Comparison of ENCODE assay signal across 15 cellular contexts in genomic region chr3:126031981-126032471, GRCh38. TPM values are rescaled to one million over a fixed set of nuclear protein-coding genes. Genes with fewer than 3 reads are reported as not detected.
DNase-seq lines count a peak whose midpoint lies in the region; ATAC-seq and TF ChIP-seq lines count a peak whose summit lies in the region.
"Had no signal": no experiment of that assay in that cellular context is flagged by ENCODE, and none has a peak within 500 bp of the region (broad histone marks: within the 10 kb centered on the region; RNA-seq: fewer than 3 reads in every experiment).

No MANE protein-coding gene starts in this region.

- H3K27ac Mint-ChIP-seq in CD4-positive, CD25-positive, alpha-beta regulatory T cell: peak overlapping the region in 2 of 3 donors; percentile 59 to 60
- H3K27ac Mint-ChIP-seq in WTC11: no peak overlapping the region
- H3K27ac Mint-ChIP-seq: CD14-positive monocyte, HFFc6 had no signal

- H4K8ac ChIP-seq in neuronal stem cell (ENCODE audit: low read depth, low read length) (no peak overlapping the region), trophoblast cell (ENCODE audit: low read depth, low read length) (no peak overlapping the region)

- no peaks in the 10 kb centered on the region for H3K27me3 ChIP-seq in CD4-positive, CD25-positive, alpha-beta regulatory T cell (ENCODE audit: control insufficient read depth, insufficient read depth, low read length)
- H3K27me3 ChIP-seq in esophagus muscularis mucosa: no peaks in the 10 kb centered on the region
- no peaks in the 10 kb centered on the region for H3K27me3 ChIP-seq in neuronal stem cell (ENCODE audit: control insufficient read depth in 3 of 3, insufficient read depth in 3 of 3, low read depth in 1 of 3, low read length in 3 of 3)
- no peaks in the 10 kb centered on the region for H3K27me3 ChIP-seq in trophoblast cell (ENCODE audit: insufficient read depth, low read length)

- no peak overlapping the region for H2AK5ac ChIP-seq in neuronal stem cell (ENCODE audit: low read depth, low read length)
- no peak overlapping the region for H2AK5ac ChIP-seq in trophoblast cell (ENCODE audit: low read length)

- H3K9me3 ChIP-seq in CD4-positive, CD25-positive, alpha-beta regulatory T cell (ENCODE audit: control insufficient read depth in 2 of 2, low read length in 2 of 2): peaks cover 2 to 16% of the 10 kb centered on the region in 2 experiments
- H3K9me3 ChIP-seq in esophagus muscularis mucosa (peaks cover 0 to 8% (median 5%) of the 10 kb centered on the region in 4 donors), neuronal stem cell (replicated peaks in 1 of 2; ENCODE audit: control insufficient read depth in 2 of 2, insufficient read depth in 1 of 2, low read depth in 1 of 2, low read length in 2 of 2) (peaks cover 7 to 25% of the 10 kb centered on the region in 2 donors), trophoblast cell (ENCODE audit: insufficient read depth, low read depth, low read length) (peaks cover 9% of the 10 kb centered on the region)

- no peaks in the 10 kb centered on the region for H3K27me3 Mint-ChIP-seq in CD4-positive, CD25-positive, alpha-beta regulatory T cell
- peaks cover 30% of the 10 kb centered on the region for H3K27me3 Mint-ChIP-seq in WTC11 (ENCODE audit: low read depth)
- no peaks in the 10 kb centered on the region for H3K27me3 Mint-ChIP-seq in activated T-cell treated with anti-CD3 and anti-CD28 coated beads, Interleukin-2, amount 50 U/mL, for 4 hours (ENCODE audit: low read depth)

- H3K18ac ChIP-seq in neuronal stem cell (ENCODE audit: low read length) (peak overlapping the region; percentile 21), trophoblast cell (ENCODE audit: low read length) (no peak overlapping the region)

- no peak overlapping the region for H3K4me2 ChIP-seq in neuronal stem cell (ENCODE audit: insufficient read depth, low read length, poor library complexity, severe bottlenecking)
- H3K4me2 ChIP-seq in trophoblast cell (ENCODE audit: low read length): no peak overlapping the region

- H4K91ac ChIP-seq in neuronal stem cell (ENCODE audit: low read depth, low read length, poor library complexity): no peak overlapping the region
- H4K91ac ChIP-seq in trophoblast cell (ENCODE audit: low read depth, low read length): no peak overlapping the region

- no peak overlapping the region for H2BK5ac ChIP-seq in neuronal stem cell (ENCODE audit: low read length)
- H2BK5ac ChIP-seq in trophoblast cell (ENCODE audit: low read depth, low read length, poor library complexity): no peak overlapping the region

- H3K9ac ChIP-seq in neuronal stem cell (ENCODE audit: low read depth, low read length, poor library complexity): peak overlapping the region; percentile 73
- H3K9ac ChIP-seq in trophoblast cell (ENCODE audit: low read length): no peak overlapping the region

- H3K23ac ChIP-seq in neuronal stem cell (ENCODE audit: low read depth, low read length, poor library complexity) (no peak overlapping the region), trophoblast cell (ENCODE audit: low read length) (no peak overlapping the region)

- H2BK120ac ChIP-seq in neuronal stem cell (ENCODE audit: low read depth, low read length) (no peak overlapping the region), trophoblast cell (ENCODE audit: insufficient read depth, low read length, poor library complexity) (no peak overlapping the region)

- H2BK12ac ChIP-seq in neuronal stem cell (ENCODE audit: low read length) (no peak overlapping the region), trophoblast cell (ENCODE audit: low read length) (no peak overlapping the region)

- no peak overlapping the region for H3K27ac ChIP-seq in CD4-positive, CD25-positive, alpha-beta regulatory T cell (ENCODE audit: insufficient read depth, low read length, poor library complexity, severe bottlenecking)
- no peak overlapping the region for H3K27ac ChIP-seq in esophagus muscularis mucosa (replicated peaks in 1 of 4)
- H3K27ac ChIP-seq in neuronal stem cell (replicated peaks; ENCODE audit: low read length): no peak overlapping the region
- H3K27ac ChIP-seq in trophoblast cell (ENCODE audit: low read depth, low read length): no peak overlapping the region

- intact Hi-C loops in esophagus muscularis mucosa (cut with DNase I): no loop called here

- H3K4me3 ChIP-seq in CD4-positive, CD25-positive, alpha-beta regulatory T cell (ENCODE audit: low read depth, low read length): no peak overlapping the region
- H3K4me3 ChIP-seq in esophagus muscularis mucosa (no peak overlapping the region), neuronal stem cell (ENCODE audit: low read length in 2 of 2) (peak overlapping the region in 1 of 2 donors; percentile 49), trophoblast cell (ENCODE audit: low read depth, low read length) (no peak overlapping the region)
- H3K4me3 ChIP-seq: K562 had no signal

- peak overlapping the region in 2 of 4 donors; percentile 11 to 36 for H3K4me3 Mint-ChIP-seq in CD4-positive, CD25-positive, alpha-beta regulatory T cell
- no peak overlapping the region for H3K4me3 Mint-ChIP-seq in WTC11
- H3K4me3 Mint-ChIP-seq in activated T-cell treated with anti-CD3 and anti-CD28 coated beads, Interleukin-2, amount 50 U/mL, for 4 hours: no peak overlapping the region
- H3K4me3 Mint-ChIP-seq: CD14-positive monocyte, HFFc6 had no signal

- H4K12ac ChIP-seq in trophoblast cell (ENCODE audit: low read depth, low read length): no peak overlapping the region

- no peak for TF ChIP-seq EP300 in esophagus muscularis mucosa (IDR thresholded peaks at IDR 0.05)

- no peak for ATAC-seq in CD4-positive, CD25-positive, alpha-beta regulatory T cell (ENCODE audit: low read depth in 2 of 2)
- peak; percentile 51 for ATAC-seq in WTC11
- no peak for ATAC-seq in activated T-cell treated with anti-CD3 and anti-CD28 coated beads, Interleukin-2, amount 50 U/mL, for 4 hours
- ATAC-seq: K562 had no signal

- no peaks in the 10 kb centered on the region for H3K79me1 ChIP-seq in neuronal stem cell (ENCODE audit: low read depth, low read length)
- H3K79me1 ChIP-seq in trophoblast cell (ENCODE audit: low read length): no peaks in the 10 kb centered on the region

- POLR2A ChIA-PET in WTC11 (lab: Charles Lee): no interaction called here

- no peak overlapping the region for H2AFZ ChIP-seq in neuronal stem cell (ENCODE audit: low read length)
- H2AFZ ChIP-seq in trophoblast cell (ENCODE audit: insufficient read depth, low read length, poor library complexity): no peak overlapping the region

- DNase-seq in CD4-positive, CD25-positive, alpha-beta regulatory T cell: no peak
- DNase-seq in WTC11 (ENCODE audit: low spot score) (no peak), esophagus muscularis mucosa (ENCODE audit: extremely low spot score) (peak; percentile 74), neuronal stem cell (ENCODE audit: low spot score) (no peak), trophoblast cell (no peak)
- DNase-seq in activated T-cell treated with anti-CD3 and anti-CD28 coated beads, Interleukin-2, amount 50 U/mL, for 4 hours: no peak
- no peak for DNase-seq in stimulated activated CD4-positive, alpha-beta T cell treated with anti-CD3 and anti-CD28 coated beads, Interleukin-4, amount 100 ng/mL, for 24 hours
- DNase-seq: DMS79, GDM1, GOT3, HFFc6, NCI-H1092 treated with DMSO at 0.1 percent for 48 hours, NCI-H1694 had no signal

- CTCF ChIA-PET in WTC11 (lab: Charles Lee): interaction anchor here (0.9 kb wide), 1 partner anchor 71 kb away, joined by 3 read pairs; no protein-coding TSS in a partner anchor

- H2BK15ac ChIP-seq in neuronal stem cell (ENCODE audit: low read length): no peak overlapping the region

- TF ChIP-seq CTCF in WTC11 (IDR thresholded peaks at IDR 0.05): no peak
- TF ChIP-seq CTCF in esophagus muscularis mucosa (IDR thresholded peaks at IDR 0.05): no peak

- H3K4me1 ChIP-seq in CD4-positive, CD25-positive, alpha-beta regulatory T cell (ENCODE audit: control insufficient read depth, insufficient read depth, low read length, poor library complexity, severe bottlenecking): peaks cover 22% of the 10 kb centered on the region
- H3K4me1 ChIP-seq in esophagus muscularis mucosa: no peaks in the 10 kb centered on the region
- H3K4me1 ChIP-seq in neuronal stem cell (ENCODE audit: control insufficient read depth in 2 of 2, insufficient read depth in 1 of 2, low read depth in 1 of 2, low read length in 2 of 2): peaks cover 0 to 2% of the 10 kb centered on the region in 2 donors
- H3K4me1 ChIP-seq in trophoblast cell (ENCODE audit: control insufficient read depth in 1 of 2, insufficient read depth in 2 of 2, low read length in 2 of 2): no peaks in the 10 kb centered on the region

- H3K36me3 ChIP-seq in CD4-positive, CD25-positive, alpha-beta regulatory T cell (ENCODE audit: control insufficient read depth, insufficient read depth, low read length): peaks cover 12% of the 10 kb centered on the region
- H3K36me3 ChIP-seq in esophagus muscularis mucosa (peaks cover 4 to 62% (median 28%) of the 10 kb centered on the region in 4 donors), neuronal stem cell (replicated peaks in 1 of 2; ENCODE audit: control insufficient read depth in 2 of 2, insufficient read depth in 2 of 2, low read length in 2 of 2) (peaks cover 0 to 37% of the 10 kb centered on the region in 2 donors), trophoblast cell (ENCODE audit: control insufficient read depth in 1 of 2, insufficient read depth in 2 of 2, low read length in 2 of 2) (no peaks in the 10 kb centered on the region)

- no peak for TF ChIP-seq POLR2A in esophagus muscularis mucosa (IDR thresholded peaks at IDR 0.05; ENCODE audit: low read depth)

- H3K14ac ChIP-seq in neuronal stem cell (ENCODE audit: low read length): no peak overlapping the region
- no peak overlapping the region for H3K14ac ChIP-seq in trophoblast cell (ENCODE audit: low read length)

- 86% methylated on average over 9 of the region's 9 CpGs for WGBS in esophagus muscularis mucosa
- no CpG with 5 or more reads among the region's 9 CpGs for WGBS in neuronal stem cell (ENCODE audit: extremely low coverage in 2 of 2, insufficient read length in 2 of 2, insufficient replicate concordance in 1 of 2), 2 donors
- WGBS in trophoblast cell (ENCODE audit: extremely low coverage, insufficient coverage, insufficient read length): no CpG with 5 or more reads among the region's 9 CpGs

- peaks cover 0 to 19% (median 3%) of the 10 kb centered on the region in 7 donors for H3K9me3 Mint-ChIP-seq in CD4-positive, CD25-positive, alpha-beta regulatory T cell
- H3K9me3 Mint-ChIP-seq in WTC11: peaks cover 42% of the 10 kb centered on the region
- peaks cover 9% of the 10 kb centered on the region for H3K9me3 Mint-ChIP-seq in activated T-cell treated with anti-CD3 and anti-CD28 coated beads, Interleukin-2, amount 50 U/mL, for 4 hours

- H3K4ac ChIP-seq in neuronal stem cell (ENCODE audit: low read length): no peak overlapping the region
- no peak overlapping the region for H3K4ac ChIP-seq in trophoblast cell (ENCODE audit: low read depth, low read length)

- H3K36me3 Mint-ChIP-seq in CD4-positive, CD25-positive, alpha-beta regulatory T cell: peaks cover 76% of the 10 kb centered on the region
- peaks cover 39% of the 10 kb centered on the region for H3K36me3 Mint-ChIP-seq in WTC11
- peaks cover 62% of the 10 kb centered on the region for H3K36me3 Mint-ChIP-seq in activated T-cell treated with anti-CD3 and anti-CD28 coated beads, Interleukin-2, amount 50 U/mL, for 4 hours (ENCODE audit: insufficient read depth)

- H3K79me2 ChIP-seq in trophoblast cell (ENCODE audit: control insufficient read depth, insufficient read depth, low read length, poor library complexity): no peaks in the 10 kb centered on the region

- peaks cover 19 to 42% (median 33%) of the 10 kb centered on the region in 4 donors for H3K4me1 Mint-ChIP-seq in CD4-positive, CD25-positive, alpha-beta regulatory T cell
- peaks cover 11% of the 10 kb centered on the region for H3K4me1 Mint-ChIP-seq in WTC11
- peaks cover 7% of the 10 kb centered on the region for H3K4me1 Mint-ChIP-seq in activated T-cell treated with anti-CD3 and anti-CD28 coated beads, Interleukin-2, amount 50 U/mL, for 4 hours (ENCODE audit: low read depth)
- H3K4me1 Mint-ChIP-seq: CD14-positive monocyte had no signal

RNA-seq across cellular contexts. Expression of gene SLC41A3, which starts 51.9 kb away (rescaled TPM):
- total RNA-seq in CD4-positive, CD25-positive, alpha-beta regulatory T cell: 40.3 TPM
- polyA plus RNA-seq in CD4-positive, CD25-positive, alpha-beta regulatory T cell: 10 to 100 TPM; 31.2 to 51.3 (median 38.2) TPM
- total RNA-seq in WTC11 (2021): 28.1 to 33.5 TPM (median 28.4 TPM) in 3 replicates
- 10 to 100 TPM; 31.6 to 68.1 (median 38.9) TPM for total RNA-seq in esophagus muscularis mucosa
- 46.4 TPM for polyA plus RNA-seq in neuronal stem cell (2013, experiment 1 of 2)
- polyA plus RNA-seq in neuronal stem cell (2013, experiment 2 of 2): 47.5 TPM
- 26.0 and 27.7 TPM in 2 replicates for polyA plus RNA-seq in trophoblast cell (2013)
- total RNA-seq in activated T-cell treated with anti-CD3 and anti-CD28 coated beads, Interleukin-2, amount 50 U/mL, for 4 hours: 10 to 100 TPM; 23.6 to 28.1 (median 25.4) TPM
